In genomic region chr3:129739613-129740012, GRCh38 we compare ENCODE assay signal across 18 cellular contexts.
A peak's percentile ranks its signal among the peaks of the same experiment; 100 is the strongest.
DNase-seq lines count a peak whose midpoint lies in the region; ATAC-seq, FAIRE-seq and TF ChIP-seq lines count a peak whose summit lies in the region.
"Had no signal": no experiment of that assay in that cellular context is flagged by ENCODE, and none has a peak within 500 bp of the region (broad histone marks: within the 10 kb centered on the region; RNA-seq: fewer than 3 reads in every experiment).

No MANE protein-coding gene starts in this region.

- no peaks in the 10 kb centered on the region for H3K9me3 ChIP-seq in PC-9 (ENCODE audit: insufficient read depth, low read depth)
- no peaks in the 10 kb centered on the region for H3K9me3 ChIP-seq in CD4-positive, alpha-beta T cell (ENCODE audit: control insufficient read depth, low read length)

- DNase-seq in GM12891 (ENCODE audit: insufficient read length, low spot score) (no peak), PC-9 (peak in 1 of 2 experiments; percentile 37), left lobe of liver (ENCODE audit: low spot score) (no peak), renal cortical epithelial cell (ENCODE audit: low read depth) (peak; percentile 62), G401 (ENCODE audit: low spot score) (no peak)
- DNase-seq in CD4-positive, alpha-beta T cell, result no peak
- DNase-seq: AML-193; Calu3; CD4-positive, alpha-beta memory T cell; DMS79 treated with DMSO at 0.1 percent for 48 hours; HCEC 1CT had no signal

- ATAC-seq in left lobe of liver (peak; percentile 37), HG03354 (IDR thresholded peaks at IDR 0.05; ENCODE audit: poor library complexity, severe bottlenecking, unreplicated experiment) (no peak), GM18498 (IDR thresholded peaks at IDR 0.05; ENCODE audit: unreplicated experiment) (no peak)
- ATAC-seq in CD4-positive, alpha-beta T cell (ENCODE audit: poor library complexity), result no peak
- ATAC-seq: GM12878, GM23338 had no signal

- no peak overlapping the region for H3K4me3 ChIP-seq in PC-9
- H3K4me3 ChIP-seq: GM12878, GM23338 had no signal

- H4K20me1 ChIP-seq in PC-9 (ENCODE audit: insufficient read depth), result peaks cover 6% of the 10 kb centered on the region; the same call in 1 of the 2 replicates

- no peak overlapping the region for H3K27ac Mint-ChIP-seq in CD4-positive, alpha-beta T cell
- H3K27ac Mint-ChIP-seq: CD4-positive, alpha-beta memory T cell; GM23338 had no signal

- FAIRE-seq in GM12891 (lab: Jason Lieb, UNC), result peak; percentile 35
- FAIRE-seq: A204.1, GM12878, GM18507 had no signal

- H3K36me3 ChIP-seq in PC-9 (ENCODE audit: low read depth), result no peaks in the 10 kb centered on the region

- H3K4me1 ChIP-seq in PC-9 (replicated peaks; ENCODE audit: insufficient read depth), result peaks cover 17% of the 10 kb centered on the region

- no peak for TF ChIP-seq CTCF in PC-9 (conservative IDR thresholded peaks at IDR 0.05)
- no peak for TF ChIP-seq CTCF in CD4-positive, alpha-beta T cell (IDR thresholded peaks at IDR 0.05)

- no peaks in the 10 kb centered on the region for H3K27me3 ChIP-seq in PC-9 (ENCODE audit: insufficient read depth, low read depth)
- H3K27me3 ChIP-seq in CD4-positive, alpha-beta T cell (ENCODE audit: control insufficient read depth, insufficient read depth, low read length), result no peaks in the 10 kb centered on the region

- H3K4me3 Mint-ChIP-seq in CD4-positive, alpha-beta T cell, result no peak overlapping the region
- H3K4me3 Mint-ChIP-seq: CD4-positive, alpha-beta memory T cell; GM23338 had no signal

- intact Hi-C loops in PC-9 (cut with micrococcal nuclease; ENCODE audit: unreplicated experiment), result no loop called here
- intact Hi-C loops in CD4-positive, alpha-beta T cell (cut with DNase I, micrococcal nuclease), result no loop called here

- in situ Hi-C loops in G401 (cut with HindIII; ENCODE audit: low sequenced_read_pairs), result no loop called here

- no peaks in the 10 kb centered on the region for H3K9me2 ChIP-seq in PC-9 (ENCODE audit: insufficient read depth)

- POLR2A ChIA-PET in PC-9 (lab: Charles Lee; ENCODE audit: unreplicated experiment), result no interaction called here
- POLR2A ChIA-PET in CD4-positive, alpha-beta T cell (lab: Charles Lee), result no interaction called here

- no peaks in the 10 kb centered on the region for H3K27me3 Mint-ChIP-seq in CD4-positive, alpha-beta T cell
- H3K27me3 Mint-ChIP-seq: CD4-positive, alpha-beta memory T cell had no signal

- peaks cover 94% of the 10 kb centered on the region for H3K79me2 ChIP-seq in PC-9 (ENCODE audit: low read depth)

- 0 out of 2 replicates have a peak overlapping the region, but pooled peaks have one; percentile 0 for H3K4me2 ChIP-seq in PC-9
- H3K4me2 ChIP-seq: GM23338 had no signal

- no peak overlapping the region for H2AFZ ChIP-seq in PC-9
- H2AFZ ChIP-seq: GM23338 had no signal

- peaks cover 12% of the 10 kb centered on the region for H3K4me1 Mint-ChIP-seq in CD4-positive, alpha-beta T cell (ENCODE audit: low read depth)
- H3K4me1 Mint-ChIP-seq: GM23338 had no signal

- BruUV-seq in PC-9 (replicated peaks; lab: Mats Ljungman, UMichigan), result no TSS peak

- no peaks in the 10 kb centered on the region for H3K9me3 Mint-ChIP-seq in CD4-positive, alpha-beta T cell
- H3K9me3 Mint-ChIP-seq: CD4-positive, alpha-beta memory T cell; GM23338 had no signal

- peaks cover 21% of the 10 kb centered on the region; the same call in 1 of the 2 replicates for H3F3A ChIP-seq in PC-9 (ENCODE audit: insufficient read depth, low read depth)

- TF ChIP-seq POLR2A in GM12891 (IDR thresholded peaks at IDR 0.05; ENCODE audit: low read depth, low read length), result no peak

- CTCF ChIA-PET in PC-9 (lab: Charles Lee), result no interaction called here
- CTCF ChIA-PET in CD4-positive, alpha-beta T cell (lab: Charles Lee), result no interaction called here

- peak overlapping the region; percentile 46 for H3K27ac ChIP-seq in PC-9
- H3K27ac ChIP-seq in CD4-positive, alpha-beta T cell (ENCODE audit: low read depth, low read length), result no peak overlapping the region
- H3K27ac ChIP-seq: C4-2B had no signal

- peaks cover 11% of the 10 kb centered on the region for H3K36me3 Mint-ChIP-seq in CD4-positive, alpha-beta T cell (ENCODE audit: low read depth)

TF ChIP-seq in GM12891, 5 proteins besides CTCF, POLR2A, EP300 and RAD21:
- no peak for TF ChIP-seq SPI1 (IDR thresholded peaks at IDR 0.05; ENCODE audit: low read depth, low read length)
- TF ChIP-seq POLR2AphosphoS5 (IDR thresholded peaks at IDR 0.05; ENCODE audit: low read depth, low read length), result no peak
- no peak for TF ChIP-seq POU2F2 (IDR thresholded peaks at IDR 0.05; ENCODE audit: low read depth, low read length)
- no peak for TF ChIP-seq PAX5 (IDR thresholded peaks at IDR 0.05; ENCODE audit: insufficient read depth, low read length, severe bottlenecking)
- TF ChIP-seq TAF1 (IDR thresholded peaks at IDR 0.05; ENCODE audit: low read depth, low read length), result no peak
